Comparison of ENCODE assay signal across 20 cellular contexts in the genomic region with DNA sequence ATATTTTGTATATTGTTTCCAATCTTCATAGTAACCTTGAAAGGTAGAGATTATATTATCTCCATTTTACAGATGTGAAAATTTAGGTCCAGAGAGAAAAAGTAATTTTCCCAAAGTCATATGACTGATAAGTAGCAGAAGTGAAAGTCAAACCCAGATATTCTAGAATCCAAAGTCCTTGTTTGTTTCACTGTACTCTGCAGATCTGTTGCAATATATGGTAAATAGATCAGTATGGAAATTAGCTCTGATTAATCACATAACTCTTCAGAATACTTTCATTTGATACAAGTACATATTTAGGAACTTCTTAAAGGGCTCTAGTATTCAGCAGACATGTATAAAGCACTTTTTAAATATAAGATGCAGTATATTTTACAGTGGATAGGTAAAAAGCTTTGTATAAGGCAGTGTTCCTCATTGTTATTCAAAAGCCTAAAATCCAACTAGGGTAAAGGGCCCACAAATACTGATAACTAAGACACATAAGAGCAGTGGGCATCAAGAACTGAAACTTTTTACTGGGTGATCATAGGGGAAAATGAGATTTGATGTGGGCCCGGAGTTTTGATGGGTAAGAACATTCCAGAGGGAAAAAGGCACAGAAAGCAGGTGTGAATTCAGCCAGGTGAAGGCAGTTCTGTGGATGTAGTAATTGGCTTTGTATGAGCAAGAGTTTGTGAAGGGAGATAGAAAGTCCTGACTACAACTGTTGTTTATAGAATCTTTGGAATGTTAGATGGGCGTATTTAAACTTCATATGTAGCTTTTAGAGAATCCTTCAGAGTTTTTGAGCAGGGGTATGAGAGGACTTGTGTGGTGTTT.
"Had no signal": no experiment of that assay in that cellular context is flagged by ENCODE, and none has a peak within 500 bp of the region (broad histone marks: within the 10 kb centered on the region; RNA-seq: fewer than 3 reads in every experiment).

No MANE protein-coding gene starts in this region.

- H3K9me3 ChIP-seq: adrenal gland, gastroesophageal sphincter, mucosa of descending colon, stomach, upper lobe of left lung had no signal

- DNase-seq: activated CD4-positive, alpha-beta T cell treated with anti-CD3 and anti-CD28 coated beads for 4 hours; activated CD8-positive, alpha-beta T cell treated with anti-CD3 and anti-CD28 coated beads, Interleukin-2, amount 10 ng/mL, durations not matched to agents 7 days and 5 days; activated effector memory CD4-positive, alpha-beta T cell treated with anti-CD3 and anti-CD28 coated beads, Interleukin-2, amount 50 U/mL, for 16 hours; activated T-cell treated with anti-CD3 and anti-CD28 coated beads, Interleukin-2, amount 50 U/mL, for 48 hours; adrenal gland; cerebellar nuclear complex; cortex of kidney; immature natural killer cell; kidney glomerular epithelial cell; left ventricle myocardium superior; mesenchymal stem cell; mucosa of descending colon; naive B cell; stomach; T-helper 2 cell had no signal

- H3K27ac ChIP-seq: gastroesophageal sphincter had no signal

- H3K4me3 Mint-ChIP-seq: activated CD8-positive, alpha-beta T cell treated with anti-CD3 and anti-CD28 coated beads, Interleukin-2, amount 10 ng/mL, durations not matched to agents 7 days and 5 days; activated naive CD4-positive, alpha-beta T cell treated with anti-CD3 and anti-CD28 coated beads, Interleukin-2, amount 50 U/mL, for 24 hours; immature natural killer cell; naive B cell; neural crest cell had no signal

- ATAC-seq: activated CD8-positive, alpha-beta T cell treated with anti-CD3 and anti-CD28 coated beads, Interleukin-2, amount 10 ng/mL, durations not matched to agents 7 days and 5 days; gastroesophageal sphincter; left ventricle myocardium superior; mucosa of descending colon had no signal

- H3K27ac Mint-ChIP-seq: activated CD8-positive, alpha-beta T cell treated with anti-CD3 and anti-CD28 coated beads, Interleukin-2, amount 10 ng/mL, durations not matched to agents 7 days and 5 days; activated naive CD4-positive, alpha-beta T cell treated with anti-CD3 and anti-CD28 coated beads, Interleukin-2, amount 50 U/mL, for 24 hours; immature natural killer cell; naive B cell; progenitor cell of endocrine pancreas had no signal

- H3K27me3 Mint-ChIP-seq: activated naive CD4-positive, alpha-beta T cell treated with anti-CD3 and anti-CD28 coated beads, Interleukin-2, amount 50 U/mL, for 24 hours; naive B cell; progenitor cell of endocrine pancreas had no signal

- H3K4me3 ChIP-seq: adrenal gland, gastroesophageal sphincter, mucosa of descending colon, stomach, upper lobe of left lung had no signal

- H3K27me3 ChIP-seq: adrenal gland, gastroesophageal sphincter, stomach, upper lobe of left lung had no signal

- H3K9me3 Mint-ChIP-seq: activated naive CD4-positive, alpha-beta T cell treated with anti-CD3 and anti-CD28 coated beads, Interleukin-2, amount 50 U/mL, for 24 hours; immature natural killer cell; naive B cell; neural crest cell had no signal
